ENCODE assay signal across 7 cellular contexts in the genomic region with DNA sequence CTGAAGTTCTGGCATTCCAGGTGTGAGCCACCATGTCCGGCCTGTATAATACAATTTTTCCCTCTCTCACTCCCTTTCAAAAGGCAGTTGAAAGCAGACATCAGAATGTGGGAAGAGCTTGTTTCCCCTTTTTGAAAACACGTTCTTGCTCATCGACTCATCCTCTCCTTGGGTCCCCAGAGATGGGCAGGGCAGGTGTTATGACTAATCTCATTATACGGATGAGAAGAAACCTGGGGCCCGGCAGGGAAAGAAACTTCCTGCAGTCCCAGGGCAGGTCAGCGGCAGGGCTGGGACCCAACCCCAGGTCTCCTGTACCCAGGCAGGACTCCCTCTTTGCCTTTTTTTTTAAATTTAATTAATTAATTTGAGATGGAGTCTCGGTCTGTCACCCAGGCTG.
DNase-seq lines count a peak whose midpoint lies in the region; ATAC-seq lines count a peak whose summit lies in the region.
"Not testable (repeated sequence)": the region's sequence is repeated elsewhere in the genome, so short reads cannot be mapped to it uniquely, and the experiment has no call there.

No MANE protein-coding gene starts in this region.

- H3K4me1 ChIP-seq in adipocyte (ENCODE audit: control insufficient read depth, insufficient read depth, low read length): not testable (repeated sequence)

- H3K9ac ChIP-seq in adipocyte (ENCODE audit: low read length): not testable (repeated sequence)

- not testable (repeated sequence) for H3K4me3 ChIP-seq in adipocyte (ENCODE audit: low read length)

- H3K36me3 ChIP-seq in adipocyte (ENCODE audit: control insufficient read depth, insufficient read depth, low read length, severe bottlenecking): not testable (repeated sequence)

- not testable (repeated sequence) for H3K9me3 ChIP-seq in adipocyte (ENCODE audit: control insufficient read depth, low read length)

- ATAC-seq in GM18508 (IDR thresholded peaks at IDR 0.05; ENCODE audit: insufficient read depth, unreplicated experiment) (peak; percentile 86), GM21381 (IDR thresholded peaks at IDR 0.05; ENCODE audit: unreplicated experiment) (peak; percentile 90), HG02840 (IDR thresholded peaks at IDR 0.05; ENCODE audit: low FRiP score, unreplicated experiment) (peak; percentile 63), HG03432 (IDR thresholded peaks at IDR 0.05; ENCODE audit: unreplicated experiment) (peak; percentile 93)

- H3K27me3 ChIP-seq in adipocyte (replicated peaks; ENCODE audit: control insufficient read depth, insufficient read depth, low read length): not testable (repeated sequence)

- DNase-seq in NCI-H226 (peak; percentile 39), adipocyte (ENCODE audit: low read depth) (peak; percentile 47), glomerular visceral epithelial cell (ENCODE audit: extremely low spot score) (peak; percentile 61)
